In genomic region chr2:18149660-18150246, GRCh38 we compare ENCODE assay signal across 8 cellular contexts.
DNase-seq lines count a peak whose midpoint lies in the region; ATAC-seq and TF ChIP-seq lines count a peak whose summit lies in the region.

No MANE protein-coding gene starts in this region.

- peak; percentile 59 to 88 (median 73) for TF ChIP-seq CTCF in heart left ventricle (IDR thresholded peaks at IDR 0.05)

- no peaks in the 10 kb centered on the region for H3K27me3 ChIP-seq in heart left ventricle

- no peak overlapping the region for H3K27ac ChIP-seq in heart left ventricle

- no peaks in the 10 kb centered on the region for H3K9me3 ChIP-seq in heart left ventricle

- H3K4me3 ChIP-seq in heart left ventricle: no peak overlapping the region

- intact Hi-C loops in heart left ventricle (cut with DNase I) (loop anchor here in 9 of 10 donors (1.0 to 10.0 kb wide), 5 partner anchors 225 to 425 kb away; no protein-coding TSS in a partner anchor), Right ventricle myocardium superior (cut with DNase I) (loop anchor here (5.0 kb wide), 1 partner anchor 297 kb away; no protein-coding TSS in a partner anchor)

- 13 to 26% (median 15%) methylated on average over 3 of the region's 3 CpGs for WGBS in heart left ventricle, 4 donors

- H3K36me3 ChIP-seq in heart left ventricle: no peaks in the 10 kb centered on the region

- no peak for TF ChIP-seq POLR2A in heart left ventricle (IDR thresholded peaks at IDR 0.05)

- no peaks in the 10 kb centered on the region for H3K4me1 ChIP-seq in heart left ventricle

- no peak for DNase-seq in heart left ventricle
- DNase-seq in Right ventricle myocardium superior: no peak
- DNase-seq in NCI-H748 (lab: John Stamatoyannopoulos, UW; ENCODE audit: unreplicated experiment): peak; percentile 60
- DNase-seq in cerebellum (ENCODE audit: low spot score): peak; percentile 39
- DNase-seq in myocyte (ENCODE audit: low read depth): peak; percentile 71

- ATAC-seq in heart left ventricle (peak in 1 of 4 donors; percentile 41), Right ventricle myocardium superior (ENCODE audit: poor library complexity) (no peak), HG03378 (IDR thresholded peaks at IDR 0.05; ENCODE audit: unreplicated experiment) (peak; percentile 85), GM21825 (IDR thresholded peaks at IDR 0.05; ENCODE audit: unreplicated experiment) (no peak), GM21515 (IDR thresholded peaks at IDR 0.05; ENCODE audit: unreplicated experiment) (no peak)

Comparison
In these comparisons a context has a peak if more than half of its experiments do, and no peak if none do; other contexts are left out.
1. DNase-seq: peak in NCI-H748 (single experiment), cerebellum (single experiment) and myocyte (single experiment); none in heart left ventricle (0 of 5) and Right ventricle myocardium superior (single experiment).